15 cellular contexts compared by ENCODE assay signal in genomic region chr14:101982621-101983020, GRCh38. TPM values are rescaled to one million over a fixed set of nuclear protein-coding genes. Genes with fewer than 3 reads are reported as not detected.
DNase-seq lines count a peak whose midpoint lies in the region; TF ChIP-seq lines count a peak whose summit lies in the region.
"Had no signal": no experiment of that assay in that cellular context is flagged by ENCODE, and none has a peak within 500 bp of the region (broad histone marks: within the 10 kb centered on the region; RNA-seq: fewer than 3 reads in every experiment).

No MANE protein-coding gene starts in this region.

- H3K27me3 ChIP-seq in ACC112 (ENCODE audit: insufficient read depth, low read length) (no peaks in the 10 kb centered on the region), mammary epithelial cell (ENCODE audit: insufficient read depth, low read length) (no peaks in the 10 kb centered on the region), hepatocyte (no peaks in the 10 kb centered on the region)

- H3K36me3 ChIP-seq in ACC112 (ENCODE audit: insufficient read depth, low read length) (peaks cover 61% of the 10 kb centered on the region), SK-N-MC (ENCODE audit: insufficient read depth, low read length) (peaks cover 90% of the 10 kb centered on the region), mammary epithelial cell (ENCODE audit: insufficient read depth, low read length) (peaks cover 54% of the 10 kb centered on the region), hepatocyte (replicated peaks; ENCODE audit: insufficient read depth, low read depth) (peaks cover 5% of the 10 kb centered on the region)

- WGBS in mammary epithelial cell (ENCODE audit: low coverage, missing lambda C conversion rate) = 97% methylated on average over 6 of the region's 6 CpGs
- 94% methylated on average over 6 of the region's 6 CpGs for WGBS in hepatocyte (ENCODE audit: low lambda C conversion rate, missing lambda C conversion rate)

- H3K4me1 ChIP-seq in ACC112 (ENCODE audit: control insufficient read depth, insufficient read depth, low read length, unreplicated experiment) (peaks cover 43% of the 10 kb centered on the region), mammary epithelial cell (ENCODE audit: insufficient read depth, low read length) (peaks cover 32% of the 10 kb centered on the region), hepatocyte (ENCODE audit: insufficient read depth) (no peaks in the 10 kb centered on the region)

- H3K36me3 Mint-ChIP-seq in chondrocyte (ENCODE audit: low read depth) (peaks cover 44% of the 10 kb centered on the region), osteocyte (ENCODE audit: unreplicated experiment) (peaks cover 49% of the 10 kb centered on the region), endothelial cell (ENCODE audit: low read depth, unreplicated experiment) (peaks cover 47% of the 10 kb centered on the region)

- dilution Hi-C loops in mammary epithelial cell (cut with HindIII; ENCODE audit: low sequenced_read_pairs) = loop anchor here (10.0 kb wide), 1 partner anchor 52 kb away; no protein-coding TSS in a partner anchor

- peak; percentile 37 for TF ChIP-seq CTCF in chondrocyte (IDR thresholded peaks at IDR 0.05)
- TF ChIP-seq CTCF in osteocyte (IDR thresholded peaks at IDR 0.05) = no peak
- TF ChIP-seq CTCF in mammary epithelial cell (conservative IDR thresholded peaks at IDR 0.05 in 1 of 2, IDR thresholded peaks at IDR 0.05 in 1 of 2; ENCODE audit: extremely low read depth in 1 of 2, insufficient read depth in 1 of 2, low read depth in 1 of 2, low read length in 2 of 2) = no peak
- no peak for TF ChIP-seq CTCF in endothelial cell (IDR thresholded peaks at IDR 0.05; ENCODE audit: unreplicated experiment)
- TF ChIP-seq CTCF in hepatocyte (IDR thresholded peaks at IDR 0.05; ENCODE audit: poor library complexity) = no peak

- H3K27me3 Mint-ChIP-seq in chondrocyte (ENCODE audit: low read depth) (no peaks in the 10 kb centered on the region), osteocyte (ENCODE audit: unreplicated experiment) (no peaks in the 10 kb centered on the region), endothelial cell (ENCODE audit: unreplicated experiment) (peaks cover 1% of the 10 kb centered on the region)
- H3K27me3 Mint-ChIP-seq: B cell; CD4-positive, alpha-beta memory T cell; IgD-negative memory B cell had no signal

- H3K9me3 ChIP-seq in SK-N-MC (ENCODE audit: low read depth, low read length) (no peaks in the 10 kb centered on the region), mammary epithelial cell (replicated peaks; ENCODE audit: insufficient read depth, low read length) (no peaks in the 10 kb centered on the region), hepatocyte (ENCODE audit: low read depth) (no peaks in the 10 kb centered on the region)
- H3K9me3 ChIP-seq: HAP-1 had no signal

- peak overlapping the region; percentile 58 for H3K27ac ChIP-seq in ACC112 (ENCODE audit: low read depth, low read length)
- H3K27ac ChIP-seq in SK-N-MC = peak overlapping the region; percentile 53; the same call in 1 of the 2 replicates
- H3K27ac ChIP-seq in mammary epithelial cell (ENCODE audit: insufficient read depth, low read depth, low read length) = no peak overlapping the region
- no peak overlapping the region for H3K27ac ChIP-seq in hepatocyte
- H3K27ac ChIP-seq: C4-2B had no signal

- H3K27ac Mint-ChIP-seq in chondrocyte (ENCODE audit: unreplicated experiment) (peak overlapping the region; percentile 82), osteocyte (ENCODE audit: unreplicated experiment) (peak overlapping the region; percentile 25), endothelial cell (ENCODE audit: unreplicated experiment) (no peak overlapping the region)
- H3K27ac Mint-ChIP-seq: B cell; CD4-positive, alpha-beta memory T cell; IgD-negative memory B cell had no signal

- BruUV-seq in mammary epithelial cell (replicated peaks; lab: Mats Ljungman, UMichigan) = no TSS peak

- H3K9me2 ChIP-seq in hepatocyte (replicated peaks; ENCODE audit: insufficient read depth) = no peaks in the 10 kb centered on the region

- no peaks in the 10 kb centered on the region for H3K9me3 Mint-ChIP-seq in chondrocyte (ENCODE audit: low read depth)
- H3K9me3 Mint-ChIP-seq in osteocyte (ENCODE audit: unreplicated experiment) = no peaks in the 10 kb centered on the region
- H3K9me3 Mint-ChIP-seq in endothelial cell (ENCODE audit: unreplicated experiment) = no peaks in the 10 kb centered on the region
- H3K9me3 Mint-ChIP-seq: CD4-positive, alpha-beta memory T cell; IgD-negative memory B cell had no signal

- H4K20me1 ChIP-seq in mammary epithelial cell (ENCODE audit: insufficient read depth, low read length) (no peaks in the 10 kb centered on the region), hepatocyte (ENCODE audit: insufficient read depth, poor library complexity, severe bottlenecking) (peaks cover 11% of the 10 kb centered on the region)

- intact Hi-C loops in mammary epithelial cell (cut with micrococcal nuclease) = no loop called here

- H3K9ac ChIP-seq in SK-N-MC (ENCODE audit: insufficient read length) = no peak overlapping the region
- no peak overlapping the region for H3K9ac ChIP-seq in mammary epithelial cell (ENCODE audit: insufficient read depth, low read length)

- in situ Hi-C loops in mammary epithelial cell (cut with MboI; ENCODE audit: low sequenced_read_pairs in 2 of 2) = no loop called here

- H3K4me1 Mint-ChIP-seq in chondrocyte (ENCODE audit: low read depth) (peaks cover 45% of the 10 kb centered on the region), osteocyte (ENCODE audit: unreplicated experiment) (peaks cover 24% of the 10 kb centered on the region), endothelial cell (ENCODE audit: unreplicated experiment) (peaks cover 9% of the 10 kb centered on the region)

- peaks cover 56% of the 10 kb centered on the region for H3K79me2 ChIP-seq in ACC112 (ENCODE audit: control insufficient read depth, insufficient read depth, low read length, unreplicated experiment)
- peaks cover 67% of the 10 kb centered on the region for H3K79me2 ChIP-seq in mammary epithelial cell (ENCODE audit: insufficient read depth, low read length)
- H3K79me2 ChIP-seq in hepatocyte = peaks cover 28% of the 10 kb centered on the region

- H3K4me3 Mint-ChIP-seq in chondrocyte (ENCODE audit: unreplicated experiment) (no peak overlapping the region), osteocyte (ENCODE audit: unreplicated experiment) (no peak overlapping the region), endothelial cell (ENCODE audit: unreplicated experiment) (no peak overlapping the region)
- H3K4me3 Mint-ChIP-seq: B cell; CD4-positive, alpha-beta memory T cell; IgD-negative memory B cell had no signal

- H3K4me2 ChIP-seq in mammary epithelial cell (ENCODE audit: insufficient read depth, low read depth, low read length) (no peak overlapping the region), hepatocyte (no peak overlapping the region)

- no peak for DNase-seq in SK-N-MC (ENCODE audit: low read depth, low spot score)
- no peak for DNase-seq in chondrocyte (ENCODE audit: low spot score)
- no peak for DNase-seq in osteocyte (ENCODE audit: extremely low spot score, unreplicated experiment)
- no peak for DNase-seq in mammary epithelial cell
- DNase-seq in endothelial cell (ENCODE audit: low spot score) = no peak
- no peak for DNase-seq in hepatocyte (ENCODE audit: low spot score)
- DNase-seq: CD4-positive, alpha-beta memory T cell; DMS79; GDM1; GOT3 had no signal

- H3K4me3 ChIP-seq in ACC112 (ENCODE audit: low read depth, low read length) = no peak overlapping the region
- no peak overlapping the region for H3K4me3 ChIP-seq in SK-N-MC
- no peak overlapping the region for H3K4me3 ChIP-seq in mammary epithelial cell (replicated peaks in 1 of 3; ENCODE audit: insufficient read depth in 1 of 3, low read depth in 2 of 3, low read length in 3 of 3)
- no peak overlapping the region for H3K4me3 ChIP-seq in hepatocyte
- H3K4me3 ChIP-seq: HAP-1 had no signal

- CTCF ChIA-PET in mammary epithelial cell (lab: Charles Lee; ENCODE audit: low non-redundant PET) = no interaction called here

- H2AFZ ChIP-seq in ACC112 (ENCODE audit: low read length, unreplicated experiment) (no peak overlapping the region), mammary epithelial cell (ENCODE audit: low read depth, low read length) (no peak overlapping the region), hepatocyte (no peak overlapping the region)

RNA-seq across cellular contexts. Expression of gene DYNC1H1, which starts 18.2 kb away (rescaled TPM):
- total RNA-seq in chondrocyte (718 to 842 TPM (median 735 TPM) in 3 replicates), osteocyte (821 and 886 TPM in 2 replicates), mammary epithelial cell (100 to 1,000 TPM; 557 to 626 TPM), endothelial cell (ENCODE audit: unreplicated experiment) (662 TPM), hepatocyte (342 and 405 TPM in 2 replicates)
- polyA plus RNA-seq in mammary epithelial cell (144 TPM), hepatocyte (141 and 164 TPM in 2 replicates)
- polyA minus RNA-seq in mammary epithelial cell = 733 TPM

Comparison
In these comparisons a context has a peak if more than half of its experiments do, and no peak if none do; other contexts are left out.
1. H3K27ac ChIP-seq: peak in ACC112 (single experiment) and SK-N-MC (single experiment); none in mammary epithelial cell (single experiment) and hepatocyte (single experiment).